Comparison of ENCODE assay signal across 8 cellular contexts in genomic region chr1:156115514-156116374, GRCh38. TPM values are rescaled to one million over a fixed set of nuclear protein-coding genes. Genes with fewer than 3 reads are reported as not detected.
DNase-seq lines count a peak whose midpoint lies in the region; ATAC-seq and TF ChIP-seq lines count a peak whose summit lies in the region.

No MANE protein-coding gene starts in this region.

- H3K4me1 ChIP-seq in neuronal stem cell (ENCODE audit: control insufficient read depth in 2 of 2, insufficient read depth in 1 of 2, low read depth in 1 of 2, low read length in 2 of 2): peaks cover 19 to 21% of the 10 kb centered on the region in 2 donors

- H3K14ac ChIP-seq in neuronal stem cell (ENCODE audit: low read length): no peak overlapping the region

- no peak overlapping the region for H3K23ac ChIP-seq in neuronal stem cell (ENCODE audit: low read depth, low read length, poor library complexity)

- peak in 10 of 14 donors; percentile 55 to 84 (median 75) for DNase-seq in C1 segment of cervical spinal cord (lab: John Stamatoyannopoulos, UW)
- DNase-seq in HS-27A (ENCODE audit: low read depth): peak; percentile 67
- no peak for DNase-seq in activated CD8-positive, alpha-beta T cell treated with anti-CD3 and anti-CD28 coated beads for 36 hours
- peak; percentile 83 for DNase-seq in glomerular visceral epithelial cell (ENCODE audit: extremely low spot score)
- no peak for DNase-seq in neuronal stem cell (ENCODE audit: low spot score)
- DNase-seq in omental fat pad (ENCODE audit: low spot score): no peak
- DNase-seq in activated effector memory CD4-positive, alpha-beta T cell treated with Interleukin-2 at 50 U/mL for 16 hours: no peak

- no peak overlapping the region for H2AK5ac ChIP-seq in neuronal stem cell (ENCODE audit: low read depth, low read length)

- CTCF ChIA-PET in activated CD8-positive, alpha-beta T cell treated with anti-CD3 and anti-CD28 coated beads for 36 hours (lab: Charles Lee): interaction anchor here (0.6 to 14.1 kb wide), 5 partner anchors 10 to 109 kb away, joined by 3 to 164 read pairs (median 8); no protein-coding TSS in a partner anchor

- H3K9me3 Mint-ChIP-seq in activated CD8-positive, alpha-beta T cell treated with anti-CD3 and anti-CD28 coated beads for 36 hours: no peaks in the 10 kb centered on the region

- no peak overlapping the region for H2BK15ac ChIP-seq in neuronal stem cell (ENCODE audit: low read length)

- H3K9ac ChIP-seq in neuronal stem cell (ENCODE audit: low read depth, low read length, poor library complexity): no peak overlapping the region

- H3K4me1 Mint-ChIP-seq in activated CD8-positive, alpha-beta T cell treated with anti-CD3 and anti-CD28 coated beads for 36 hours (ENCODE audit: low read depth): peaks cover 44% of the 10 kb centered on the region

- H3K18ac ChIP-seq in neuronal stem cell (ENCODE audit: low read length): peak overlapping the region; percentile 25

- peaks cover 7% of the 10 kb centered on the region for H3K36me3 Mint-ChIP-seq in activated CD8-positive, alpha-beta T cell treated with anti-CD3 and anti-CD28 coated beads for 36 hours (ENCODE audit: low read depth)

- H3K27ac Mint-ChIP-seq in activated CD8-positive, alpha-beta T cell treated with anti-CD3 and anti-CD28 coated beads for 36 hours: peak overlapping the region; percentile 61

- no peak overlapping the region for H4K8ac ChIP-seq in neuronal stem cell (ENCODE audit: low read depth, low read length)

- no peak overlapping the region for H2BK120ac ChIP-seq in neuronal stem cell (ENCODE audit: low read depth, low read length)

- POLR2A ChIA-PET in activated CD8-positive, alpha-beta T cell treated with anti-CD3 and anti-CD28 coated beads for 36 hours (lab: Charles Lee): interaction anchor here (0.8 to 10.2 kb wide), 9 partner anchors 8 to 138 kb away, joined by 3 to 94 read pairs (median 4); partner anchors contain the start of gene ARHGEF2

- TF ChIP-seq CTCF in activated CD8-positive, alpha-beta T cell treated with anti-CD3 and anti-CD28 coated beads for 36 hours (IDR thresholded peaks at IDR 0.05): no peak
- no peak for TF ChIP-seq CTCF in omental fat pad (IDR thresholded peaks at IDR 0.05)

- ATAC-seq in activated CD8-positive, alpha-beta T cell treated with anti-CD3 and anti-CD28 coated beads for 36 hours: no peak
- ATAC-seq in GM19395 (IDR thresholded peaks at IDR 0.05; ENCODE audit: unreplicated experiment): no peak
- no peak for ATAC-seq in omental fat pad (ENCODE audit: low FRiP score)

- peaks cover 0 to 2% (median 0%) of the 10 kb centered on the region in 3 experiments for H3K27me3 ChIP-seq in neuronal stem cell (ENCODE audit: control insufficient read depth in 3 of 3, insufficient read depth in 3 of 3, low read depth in 1 of 3, low read length in 3 of 3)

- H3K4me3 Mint-ChIP-seq in activated CD8-positive, alpha-beta T cell treated with anti-CD3 and anti-CD28 coated beads for 36 hours: peak overlapping the region; percentile 85

- H2BK5ac ChIP-seq in neuronal stem cell (ENCODE audit: low read length): no peak overlapping the region

- H3K27ac ChIP-seq in neuronal stem cell (replicated peaks; ENCODE audit: low read length): no peak overlapping the region

- no peak overlapping the region for H2AFZ ChIP-seq in neuronal stem cell (ENCODE audit: low read length)

- H3K4me3 ChIP-seq in neuronal stem cell (ENCODE audit: low read length in 2 of 2): peak overlapping the region in 1 of 2 donors; percentile 82

- intact Hi-C loops in activated CD8-positive, alpha-beta T cell treated with anti-CD3 and anti-CD28 coated beads for 36 hours (cut with micrococcal nuclease): no loop called here

- no CpG with 5 or more reads among the region's 19 CpGs for WGBS in neuronal stem cell (ENCODE audit: extremely low coverage in 2 of 2, insufficient read length in 2 of 2, insufficient replicate concordance in 1 of 2), 2 donors

- H3K9me3 ChIP-seq in neuronal stem cell (replicated peaks in 1 of 2; ENCODE audit: control insufficient read depth in 2 of 2, insufficient read depth in 1 of 2, low read depth in 1 of 2, low read length in 2 of 2): no peaks in the 10 kb centered on the region

- H3K79me1 ChIP-seq in neuronal stem cell (ENCODE audit: low read depth, low read length): peaks cover 2% of the 10 kb centered on the region

- H3K4me2 ChIP-seq in neuronal stem cell (ENCODE audit: insufficient read depth, low read length, poor library complexity, severe bottlenecking): peak overlapping the region; percentile 95

- no peak overlapping the region for H2BK12ac ChIP-seq in neuronal stem cell (ENCODE audit: low read length)

- no peak overlapping the region for H4K91ac ChIP-seq in neuronal stem cell (ENCODE audit: low read depth, low read length, poor library complexity)

- peaks cover 3 to 69% of the 10 kb centered on the region in 2 donors for H3K36me3 ChIP-seq in neuronal stem cell (replicated peaks in 1 of 2; ENCODE audit: control insufficient read depth in 2 of 2, insufficient read depth in 2 of 2, low read length in 2 of 2)

- peaks cover 7% of the 10 kb centered on the region for H3K27me3 Mint-ChIP-seq in activated CD8-positive, alpha-beta T cell treated with anti-CD3 and anti-CD28 coated beads for 36 hours

- no peak overlapping the region for H3K4ac ChIP-seq in neuronal stem cell (ENCODE audit: low read length)

RNA-seq across cellular contexts. Expression of gene LMNA, which starts 1.2 kb away (rescaled TPM):
- total RNA-seq in activated CD8-positive, alpha-beta T cell treated with anti-CD3 and anti-CD28 coated beads for 36 hours: 10 to 100 TPM; 51.8 to 56.6 TPM
- polyA plus RNA-seq in neuronal stem cell (2013, experiment 1 of 2): 28.6 TPM
- 29.9 TPM for polyA plus RNA-seq in neuronal stem cell (2013, experiment 2 of 2)
- total RNA-seq in omental fat pad: 1,000 to 10,000 TPM in 1 of 4 donors, 100 to 1,000 TPM in 3; 288 to 1,820 (median 589) TPM

RNA-seq across cellular contexts. Expression of gene MEX3A, which starts 33.5 kb away (rescaled TPM):
- under 1 TPM; 0.45 to 0.83 TPM for total RNA-seq in activated CD8-positive, alpha-beta T cell treated with anti-CD3 and anti-CD28 coated beads for 36 hours
- 72.9 TPM for polyA plus RNA-seq in neuronal stem cell (2013, experiment 1 of 2)
- polyA plus RNA-seq in neuronal stem cell (2013, experiment 2 of 2): 75.1 TPM
- under 1 TPM; 0.56 to 0.96 (median 0.66) TPM for total RNA-seq in omental fat pad

RNA-seq across cellular contexts. Expression of gene SEMA4A, which starts 37.6 kb away (rescaled TPM):
- 10 to 100 TPM; 23.8 to 24.7 TPM for total RNA-seq in activated CD8-positive, alpha-beta T cell treated with anti-CD3 and anti-CD28 coated beads for 36 hours
- polyA plus RNA-seq in neuronal stem cell (2013, experiment 1 of 2): 4.4 TPM
- polyA plus RNA-seq in neuronal stem cell (2013, experiment 2 of 2): 4.5 TPM
- 10 to 100 TPM in 3 of 4 donors, 1 to 10 TPM in 1; 4.1 to 99.1 (median 24.6) TPM for total RNA-seq in omental fat pad

RNA-seq across cellular contexts. Expression of gene RAB25, which starts 54.8 kb away (rescaled TPM):
- total RNA-seq in activated CD8-positive, alpha-beta T cell treated with anti-CD3 and anti-CD28 coated beads for 36 hours: under 1 TPM; 0.49 to 0.63 TPM
- polyA plus RNA-seq in neuronal stem cell (2013, experiment 1 of 2): 3.3 TPM
- polyA plus RNA-seq in neuronal stem cell (2013, experiment 2 of 2): 3.4 TPM
- total RNA-seq in omental fat pad: under 1 TPM in 1 of 4 donors, not detected in 3; 0.84 TPM

Comparison
In these comparisons a context has a peak if more than half of its experiments do, and no peak if none do; other contexts are left out.
1. DNase-seq: peak in C1 segment of cervical spinal cord (10 of 14), HS-27A (single experiment) and glomerular visceral epithelial cell (single experiment); none in activated CD8-positive, alpha-beta T cell treated with anti-CD3 and anti-CD28 coated beads for 36 hours (single experiment), neuronal stem cell (single experiment), omental fat pad (single experiment) and activated effector memory CD4-positive, alpha-beta T cell treated with Interleukin-2 at 50 U/mL for 16 hours (single experiment).
2. RNA of gene LMNA, which starts 1.2 kb away (total RNA-seq): 288 to 1,820 TPM in omental fat pad; 51.8 to 56.6 TPM in activated CD8-positive, alpha-beta T cell treated with anti-CD3 and anti-CD28 coated beads for 36 hours; every median in the first group is over 4 times any median in the second.